In the genomic region with DNA sequence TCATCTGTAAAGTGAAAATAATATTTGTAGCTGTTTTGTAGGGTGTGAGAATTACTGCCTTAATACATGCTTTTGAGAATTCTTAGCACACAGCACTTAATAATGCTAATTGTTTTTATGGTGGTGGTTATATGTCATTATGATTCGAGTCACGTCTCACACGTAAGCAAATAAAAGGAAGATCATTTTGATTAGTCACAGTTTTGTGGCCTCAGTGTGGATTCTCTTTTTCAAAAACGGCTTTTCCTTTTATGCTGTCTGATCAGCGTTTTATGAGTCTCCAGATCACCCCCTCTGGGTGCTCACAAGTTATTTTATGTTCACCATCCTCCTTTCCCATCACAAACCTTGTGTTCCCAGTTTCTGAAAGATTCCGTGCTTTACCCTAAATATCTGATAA, we compare ENCODE assay signal across 1 cellular context.
TF ChIP-seq lines count a peak whose summit lies in the region.

No MANE protein-coding gene starts in this region.

TF ChIP-seq in H1, 55 proteins besides CTCF, POLR2A, EP300 and RAD21:
- no peak for TF ChIP-seq CHD7 (IDR thresholded peaks at IDR 0.05; ENCODE audit: insufficient replicate concordance, low read length)
- no peak for TF ChIP-seq HDAC2 (IDR thresholded peaks at IDR 0.05; ENCODE audit: borderline replicate concordance in 1 of 2, low read depth in 2 of 2, low read length in 2 of 2)
- TF ChIP-seq JUN (IDR thresholded peaks at IDR 0.05; ENCODE audit: low read depth, low read length), result no peak
- no peak for TF ChIP-seq KDM1A (IDR thresholded peaks at IDR 0.05; ENCODE audit: borderline replicate concordance, low read length)
- no peak for TF ChIP-seq SP1 (IDR thresholded peaks at IDR 0.05; ENCODE audit: low read depth, low read length)
- TF ChIP-seq PHF8 (conservative IDR thresholded peaks at IDR 0.05; ENCODE audit: low read depth, low read length), result no peak
- no peak for TF ChIP-seq POU5F1 (IDR thresholded peaks at IDR 0.05; ENCODE audit: low read depth, low read length)
